28 cellular contexts compared by ENCODE assay signal in the genomic region with DNA sequence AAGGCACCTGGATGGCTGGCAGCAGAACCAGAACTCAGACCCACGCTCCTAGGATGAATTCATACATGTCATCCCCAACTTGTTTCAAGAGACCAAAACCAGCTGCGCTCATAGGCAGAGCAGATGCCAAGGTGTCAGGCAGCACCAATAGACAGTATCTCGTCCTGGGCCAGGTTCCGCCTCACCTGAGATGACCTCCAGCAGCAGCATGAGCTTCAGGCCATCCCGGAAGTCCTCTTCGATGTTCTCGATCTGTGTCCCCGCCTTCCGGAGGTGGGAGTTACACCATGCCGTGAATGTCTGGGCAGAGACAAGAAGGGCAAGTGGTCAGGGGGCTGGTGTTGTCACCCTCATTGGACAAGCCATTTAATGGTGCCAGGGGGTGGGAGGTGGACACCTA. TPM values are rescaled to one million over a fixed set of nuclear protein-coding genes. Genes with fewer than 3 reads are reported as not detected.
A peak's percentile ranks its signal among the peaks of the same experiment; 100 is the strongest.
DNase-seq lines count a peak whose midpoint lies in the region; ATAC-seq, FAIRE-seq and TF ChIP-seq lines count a peak whose summit lies in the region.
"Had no signal": no experiment of that assay in that cellular context is flagged by ENCODE, and none has a peak within 500 bp of the region (broad histone marks: within the 10 kb centered on the region; RNA-seq: fewer than 3 reads in every experiment).

No MANE protein-coding gene starts in this region.

- peak overlapping the region; percentile 4 for H3K27ac Mint-ChIP-seq in activated naive CD8-positive, alpha-beta T cell treated with anti-CD3 and anti-CD28 coated beads, Interleukin-2, amount 10 ng/mL, durations not matched to agents 7 days and 5 days
- H3K27ac Mint-ChIP-seq in activated naive CD8-positive, alpha-beta T cell treated with anti-CD3 and anti-CD28 coated beads, Interleukin-2, amount 50 U/mL, for 24 hours: no peak overlapping the region
- H3K27ac Mint-ChIP-seq: stimulated activated naive B cell treated with anti-CD40 and anti-IgM and Interleukin-4, amounts not matched to agents 10 μg/mL and 1 μg/mL and 100 μg/mL, for 72 hours had no signal

- H3K9me3 ChIP-seq in muscle layer of colon (ENCODE audit: low read length) (no peaks in the 10 kb centered on the region), subcutaneous abdominal adipose tissue (ENCODE audit: control insufficient read depth in 5 of 5, low read length in 5 of 5) (peaks cover 5 to 13% (median 10%) of the 10 kb centered on the region in 5 donors)
- H3K9me3 ChIP-seq: thyroid gland had no signal

- H3K4me3 Mint-ChIP-seq in activated naive CD8-positive, alpha-beta T cell treated with anti-CD3 and anti-CD28 coated beads, Interleukin-2, amount 10 ng/mL, durations not matched to agents 7 days and 5 days: no peak overlapping the region
- no peak overlapping the region for H3K4me3 Mint-ChIP-seq in activated naive CD8-positive, alpha-beta T cell treated with anti-CD3 and anti-CD28 coated beads, Interleukin-2, amount 50 U/mL, for 24 hours
- H3K4me3 Mint-ChIP-seq: stimulated activated naive B cell treated with anti-CD40 and anti-IgM and Interleukin-4, amounts not matched to agents 10 μg/mL and 1 μg/mL and 100 μg/mL, for 72 hours; WTC11 had no signal

- POLR2A ChIA-PET in activated naive CD8-positive, alpha-beta T cell treated with anti-CD3 and anti-CD28 coated beads, Interleukin-2, amount 10 ng/mL, durations not matched to agents 7 days and 5 days (lab: Charles Lee): interaction anchor here (1.8 kb wide), 1 partner anchor 52 kb away, joined by 10 read pairs; no protein-coding TSS in a partner anchor

- DNase-seq in activated naive CD8-positive, alpha-beta T cell treated with anti-CD3 and anti-CD28 coated beads, Interleukin-2, amount 10 ng/mL, durations not matched to agents 7 days and 5 days: no peak
- no peak for DNase-seq in activated naive CD8-positive, alpha-beta T cell treated with anti-CD3 and anti-CD28 coated beads, Interleukin-2, amount 50 U/mL, for 24 hours
- no peak for DNase-seq in coronary artery (ENCODE audit: low spot score)
- no peak for DNase-seq in cortex of kidney (lab: John Stamatoyannopoulos, UW)
- DNase-seq in GM19239 (ENCODE audit: insufficient read length, low spot score): no peak
- DNase-seq: activated CD4-positive, alpha-beta T cell treated with anti-CD3 and anti-CD28 coated beads, Interleukin-2, amount 50 U/mL, for 4 hours; activated gamma-delta T cell treated with Interleukin-2 at 50 U/mL for 16 hours; activated T-cell treated with anti-CD3 and anti-CD28 coated beads for 4 hours; AML-193; amygdala; central memory CD4-positive, alpha-beta T cell; COR-L47; DMS79 treated with DMSO at 0.1 percent for 48 hours; effector CD4-positive, alpha-beta T cell; NCI-H1105; NCI-H2029; NCI-H226; NCI-H774; SHP77; small intestine; stimulated activated naive B cell treated with anti-CD40 and anti-IgM and Interleukin-4, amounts not matched to agents 10 μg/mL and 1 μg/mL and 100 μg/mL, for 72 hours; T1000; thyroid gland had no signal

- H3K4me3 ChIP-seq in coronary artery (no peak overlapping the region), muscle layer of colon (ENCODE audit: low read depth in 1 of 2, low read length in 2 of 2) (no peak overlapping the region), subcutaneous abdominal adipose tissue (ENCODE audit: low read depth in 1 of 5, low read length in 5 of 5) (no peak overlapping the region)
- H3K4me3 ChIP-seq: thyroid gland had no signal

- no peaks in the 10 kb centered on the region for H3K27me3 ChIP-seq in muscle layer of colon (ENCODE audit: control insufficient read depth in 1 of 2, insufficient read depth in 2 of 2, low read length in 2 of 2)
- H3K27me3 ChIP-seq in subcutaneous abdominal adipose tissue (ENCODE audit: control insufficient read depth in 5 of 5, insufficient read depth in 4 of 5, low read length in 5 of 5): no peaks in the 10 kb centered on the region
- H3K27me3 ChIP-seq: thyroid gland had no signal

- no peak overlapping the region for H3K9ac ChIP-seq in muscle layer of colon (ENCODE audit: low read length)
- peak overlapping the region in 1 of 5 donors; percentile 25 for H3K9ac ChIP-seq in subcutaneous abdominal adipose tissue (ENCODE audit: low read length in 5 of 5)

- no peak for FAIRE-seq in GM19239 (lab: Jason Lieb, UNC)
- FAIRE-seq: small intestine had no signal

- no peak for ATAC-seq in activated naive CD8-positive, alpha-beta T cell treated with anti-CD3 and anti-CD28 coated beads, Interleukin-2, amount 10 ng/mL, durations not matched to agents 7 days and 5 days (ENCODE audit: low read depth)
- ATAC-seq in activated naive CD8-positive, alpha-beta T cell treated with anti-CD3 and anti-CD28 coated beads, Interleukin-2, amount 50 U/mL, for 24 hours: no peak
- no peak for ATAC-seq in HG03139 (IDR thresholded peaks at IDR 0.05; ENCODE audit: unreplicated experiment)
- ATAC-seq: stimulated activated naive B cell treated with anti-CD40 and anti-IgM and Interleukin-4, amounts not matched to agents 10 μg/mL and 1 μg/mL and 100 μg/mL, for 72 hours; WTC11 had no signal

- peaks cover 49% of the 10 kb centered on the region for H3K36me3 ChIP-seq in muscle layer of colon (ENCODE audit: insufficient read depth, low read length)
- H3K36me3 ChIP-seq in subcutaneous abdominal adipose tissue (ENCODE audit: control insufficient read depth in 5 of 5, insufficient read depth in 5 of 5, low read length in 5 of 5): peaks cover 0 to 14% (median 8%) of the 10 kb centered on the region in 5 donors

- H3K4me1 Mint-ChIP-seq in activated naive CD8-positive, alpha-beta T cell treated with anti-CD3 and anti-CD28 coated beads, Interleukin-2, amount 10 ng/mL, durations not matched to agents 7 days and 5 days: peaks cover 44% of the 10 kb centered on the region
- peaks cover 49% of the 10 kb centered on the region for H3K4me1 Mint-ChIP-seq in activated naive CD8-positive, alpha-beta T cell treated with anti-CD3 and anti-CD28 coated beads, Interleukin-2, amount 50 U/mL, for 24 hours
- H3K4me1 Mint-ChIP-seq: stimulated activated naive B cell treated with anti-CD40 and anti-IgM and Interleukin-4, amounts not matched to agents 10 μg/mL and 1 μg/mL and 100 μg/mL, for 72 hours had no signal

- H3K27me3 Mint-ChIP-seq in activated naive CD8-positive, alpha-beta T cell treated with anti-CD3 and anti-CD28 coated beads, Interleukin-2, amount 10 ng/mL, durations not matched to agents 7 days and 5 days: no peaks in the 10 kb centered on the region
- H3K27me3 Mint-ChIP-seq in activated naive CD8-positive, alpha-beta T cell treated with anti-CD3 and anti-CD28 coated beads, Interleukin-2, amount 50 U/mL, for 24 hours: no peaks in the 10 kb centered on the region
- H3K27me3 Mint-ChIP-seq: progenitor cell of endocrine pancreas had no signal

- TF ChIP-seq CTCF in coronary artery (IDR thresholded peaks at IDR 0.05): no peak

- H3K27ac ChIP-seq in coronary artery (peak overlapping the region; percentile 82 to 91), muscle layer of colon (ENCODE audit: low read depth, low read length) (peak overlapping the region; percentile 80), subcutaneous abdominal adipose tissue (ENCODE audit: low read depth, low read length) (peak overlapping the region; percentile 86)
- H3K27ac ChIP-seq: thyroid gland had no signal

- peaks cover 41% of the 10 kb centered on the region for H3K36me3 Mint-ChIP-seq in activated naive CD8-positive, alpha-beta T cell treated with anti-CD3 and anti-CD28 coated beads, Interleukin-2, amount 10 ng/mL, durations not matched to agents 7 days and 5 days
- peaks cover 46% of the 10 kb centered on the region for H3K36me3 Mint-ChIP-seq in activated naive CD8-positive, alpha-beta T cell treated with anti-CD3 and anti-CD28 coated beads, Interleukin-2, amount 50 U/mL, for 24 hours (ENCODE audit: low read depth)

- peaks cover 11% of the 10 kb centered on the region for H3K9me3 Mint-ChIP-seq in activated naive CD8-positive, alpha-beta T cell treated with anti-CD3 and anti-CD28 coated beads, Interleukin-2, amount 10 ng/mL, durations not matched to agents 7 days and 5 days
- peaks cover 15% of the 10 kb centered on the region for H3K9me3 Mint-ChIP-seq in activated naive CD8-positive, alpha-beta T cell treated with anti-CD3 and anti-CD28 coated beads, Interleukin-2, amount 50 U/mL, for 24 hours

- H3K4me1 ChIP-seq in muscle layer of colon (ENCODE audit: insufficient read depth, low read length): peaks cover 89% of the 10 kb centered on the region
- H3K4me1 ChIP-seq in subcutaneous abdominal adipose tissue (ENCODE audit: control insufficient read depth in 5 of 5, insufficient read depth in 5 of 5, low read length in 5 of 5): peaks cover 6 to 48% (median 37%) of the 10 kb centered on the region in 5 donors
- H3K4me1 ChIP-seq: thyroid gland had no signal

RNA-seq across cellular contexts. Expression of gene ACTN1, which starts 53.7 kb away (rescaled TPM):
- 10 to 100 TPM; 63.8 to 71.5 TPM for total RNA-seq in activated naive CD8-positive, alpha-beta T cell treated with anti-CD3 and anti-CD28 coated beads, Interleukin-2, amount 10 ng/mL, durations not matched to agents 7 days and 5 days
